Comparison of ENCODE assay signal across 2 cellular contexts in the genomic region with DNA sequence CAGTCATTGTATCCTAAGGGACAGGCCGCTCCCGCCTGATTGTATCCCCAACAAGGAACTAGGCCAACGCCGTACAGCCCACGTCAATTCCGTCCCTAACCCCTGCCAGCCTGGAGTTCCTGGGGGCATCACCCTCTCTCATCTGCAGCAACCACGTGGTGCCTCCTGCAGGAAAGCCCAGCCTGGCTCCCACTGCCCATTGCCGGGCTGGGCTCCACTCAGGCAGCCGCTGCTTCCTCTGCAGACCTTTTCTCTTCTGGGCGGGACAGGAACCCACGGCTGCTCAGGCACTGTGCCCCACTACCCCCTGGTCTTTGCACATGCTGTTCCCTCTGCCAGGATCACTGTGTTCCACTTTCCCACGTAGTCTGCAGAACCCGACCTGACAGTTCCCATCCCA.
TF ChIP-seq lines count a peak whose summit lies in the region.

No MANE protein-coding gene starts in this region.

TF ChIP-seq in A549, 52 proteins besides CTCF, POLR2A, EP300 and RAD21 (continued from another document):
- TF ChIP-seq FOSL2 (IDR thresholded peaks at IDR 0.05) (no peak), FOSL2 (CRISPR knock-in tag; IDR thresholded peaks at IDR 0.05) (no peak), RFX5 (IDR thresholded peaks at IDR 0.05) (no peak), MAX (IDR thresholded peaks at IDR 0.05) (no peak), HDAC2 (IDR thresholded peaks at IDR 0.05) (no peak), HOXB13 (CRISPR knock-in tag; IDR thresholded peaks at IDR 0.05; ENCODE audit: low read depth) (no peak), ZC3H11A (IDR thresholded peaks at IDR 0.05) (no peak), CBX2 (IDR thresholded peaks at IDR 0.05; ENCODE audit: borderline replicate concordance, low read depth) (no peak), BCL3 (IDR thresholded peaks at IDR 0.05) (no peak), TP53 (CRISPR knock-in tag; IDR thresholded peaks at IDR 0.05) (no peak), BHLHE40 (IDR thresholded peaks at IDR 0.05; ENCODE audit: low read depth, low read length) (no peak), RNF2 (IDR thresholded peaks at IDR 0.05; ENCODE audit: borderline replicate concordance, low read depth) (no peak)
- TF ChIP-seq, protein P1, sequence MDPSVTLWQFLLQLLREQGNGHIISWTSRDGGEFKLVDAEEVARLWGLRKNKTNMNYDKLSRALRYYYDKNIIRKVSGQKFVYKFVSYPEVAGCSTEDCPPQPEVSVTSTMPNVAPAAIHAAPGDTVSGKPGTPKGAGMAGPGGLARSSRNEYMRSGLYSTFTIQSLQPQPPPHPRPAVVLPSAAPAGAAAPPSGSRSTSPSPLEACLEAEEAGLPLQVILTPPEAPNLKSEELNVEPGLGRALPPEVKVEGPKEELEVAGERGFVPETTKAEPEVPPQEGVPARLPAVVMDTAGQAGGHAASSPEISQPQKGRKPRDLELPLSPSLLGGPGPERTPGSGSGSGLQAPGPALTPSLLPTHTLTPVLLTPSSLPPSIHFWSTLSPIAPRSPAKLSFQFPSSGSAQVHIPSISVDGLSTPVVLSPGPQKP (IDR thresholded peaks at IDR 0.05; ENCODE audit: low read depth, low read length): no peak

TF ChIP-seq in HEK293, 187 proteins besides CTCF, POLR2A, EP300 and RAD21:
- no peak for TF ChIP-seq REST (tag by site-specific recombination; IDR thresholded peaks at IDR 0.05)
- no peak for TF ChIP-seq ZNF843 (tag by site-specific recombination; IDR thresholded peaks at IDR 0.05)
- no peak for TF ChIP-seq ZNF626 (tag by site-specific recombination; IDR thresholded peaks at IDR 0.05)
- TF ChIP-seq ZFP41 (tag by site-specific recombination; IDR thresholded peaks at IDR 0.05; ENCODE audit: borderline replicate concordance): no peak
- no peak for TF ChIP-seq ZNF76 (tag by site-specific recombination; IDR thresholded peaks at IDR 0.05; ENCODE audit: borderline replicate concordance, low read depth)
- no peak for TF ChIP-seq WT1 (tag by site-specific recombination; IDR thresholded peaks at IDR 0.05)
- TF ChIP-seq ZNF623 (tag by site-specific recombination; IDR thresholded peaks at IDR 0.05): peak; percentile 42; the same call in 1 of the 2 replicates
- TF ChIP-seq SCRT2 (tag by site-specific recombination; IDR thresholded peaks at IDR 0.05): no peak
- TF ChIP-seq, protein P2, sequence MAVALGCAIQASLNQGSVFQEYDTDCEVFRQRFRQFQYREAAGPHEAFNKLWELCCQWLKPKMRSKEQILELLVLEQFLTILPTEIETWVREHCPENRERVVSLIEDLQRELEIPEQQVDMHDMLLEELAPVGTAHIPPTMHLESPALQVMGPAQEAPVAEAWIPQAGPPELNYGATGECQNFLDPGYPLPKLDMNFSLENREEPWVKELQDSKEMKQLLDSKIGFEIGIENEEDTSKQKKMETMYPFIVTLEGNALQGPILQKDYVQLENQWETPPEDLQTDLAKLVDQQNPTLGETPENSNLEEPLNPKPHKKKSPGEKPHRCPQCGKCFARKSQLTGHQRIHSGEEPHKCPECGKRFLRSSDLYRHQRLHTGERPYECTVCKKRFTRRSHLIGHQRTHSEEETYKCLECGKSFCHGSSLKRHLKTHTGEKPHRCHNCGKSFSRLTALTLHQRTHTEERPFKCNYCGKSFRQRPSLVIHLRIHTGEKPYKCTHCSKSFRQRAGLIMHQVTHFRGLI (tag by site-specific recombination; IDR thresholded peaks at IDR 0.05): peak; percentile 85
- no peak for TF ChIP-seq OVOL3 (tag by site-specific recombination; IDR thresholded peaks at IDR 0.05)
TF ChIP-seq in HEK293: peak in this region for 2.
